ENCODE assay signal across 8 cellular contexts in the genomic region with DNA sequence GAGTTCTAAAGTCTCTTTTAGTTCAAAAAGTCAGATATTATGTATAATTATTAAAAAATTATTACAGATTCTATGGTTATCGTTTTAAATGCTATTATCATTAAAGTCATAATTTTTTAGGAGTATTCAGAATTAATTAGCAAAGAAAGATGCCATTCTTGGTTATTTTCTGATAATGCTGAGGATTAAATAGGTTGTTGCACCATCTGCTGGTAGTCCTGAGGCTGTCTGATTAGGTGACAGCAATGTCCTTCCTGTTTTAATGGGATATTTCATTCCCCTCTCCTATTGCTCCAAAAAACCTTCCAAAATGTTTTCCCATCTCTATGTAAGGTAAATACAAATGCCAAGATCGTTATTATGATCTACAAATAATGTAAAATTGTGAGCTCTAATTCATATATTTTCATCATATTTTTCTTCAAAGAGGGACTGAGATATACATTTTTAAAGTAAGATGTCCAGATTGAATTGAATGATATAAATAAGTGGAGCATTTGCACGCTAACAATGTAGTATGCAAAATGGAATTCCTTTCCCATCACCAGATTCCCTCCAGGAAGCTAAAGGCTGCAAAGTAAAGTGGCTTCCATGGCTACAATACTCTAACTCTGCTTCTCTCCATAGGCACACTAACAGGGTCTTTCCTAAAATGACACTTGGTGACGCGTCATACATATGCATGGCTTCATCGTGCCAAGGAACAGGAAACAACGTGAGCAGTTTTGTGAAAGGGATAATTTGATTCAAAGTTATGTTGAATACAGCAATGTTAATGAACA. TPM values are rescaled to one million over a fixed set of nuclear protein-coding genes. Genes with fewer than 3 reads are reported as not detected.
DNase-seq lines count a peak whose midpoint lies in the region; ATAC-seq, FAIRE-seq and TF ChIP-seq lines count a peak whose summit lies in the region.

No MANE protein-coding gene starts in this region.

- H3K36me3 Mint-ChIP-seq in CD4-positive, alpha-beta memory T cell = no peaks in the 10 kb centered on the region
- H3K36me3 Mint-ChIP-seq in HFFc6 (ENCODE audit: low read depth) (peaks cover 6% of the 10 kb centered on the region), T-helper 17 cell (ENCODE audit: low read depth) (no peaks in the 10 kb centered on the region)

- H4K20me1 ChIP-seq in keratinocyte (ENCODE audit: control insufficient read depth, extremely low read depth, insufficient read depth, low read length) = no peaks in the 10 kb centered on the region

- H2AFZ ChIP-seq in keratinocyte (ENCODE audit: control insufficient read depth, low read length) = no peak overlapping the region

- no peak overlapping the region for H3K4me3 ChIP-seq in CD4-positive, alpha-beta memory T cell (ENCODE audit: low read length in 2 of 2)
- H3K4me3 ChIP-seq in body of pancreas (no peak overlapping the region), keratinocyte (ENCODE audit: control insufficient read depth in 2 of 3, extremely low read depth in 1 of 3, insufficient read depth in 2 of 3, low read depth in 1 of 3, low read length in 3 of 3) (no peak overlapping the region), upper lobe of right lung (no peak overlapping the region)

- TF ChIP-seq POLR2A in body of pancreas (IDR thresholded peaks at IDR 0.05) = no peak

- no peak overlapping the region for H3K4me2 ChIP-seq in keratinocyte (ENCODE audit: control insufficient read depth, extremely low read depth, insufficient read depth, low read depth, low read length)

- peak; percentile 71 for FAIRE-seq in keratinocyte (lab: Jason Lieb, UNC)

- CTCF ChIA-PET in CD4-positive, alpha-beta memory T cell (lab: Charles Lee; ENCODE audit: partially characterized antibody) = interaction anchor here (1.1 to 6.2 kb wide), 9 partner anchors 10 to 1574 kb away, joined by 3 to 72 read pairs (median 5); no protein-coding TSS in a partner anchor

- H3K4me1 Mint-ChIP-seq in CD4-positive, alpha-beta memory T cell = no peaks in the 10 kb centered on the region
- H3K4me1 Mint-ChIP-seq in HFFc6 (ENCODE audit: low read depth) (peaks cover 95% of the 10 kb centered on the region), T-helper 17 cell (no peaks in the 10 kb centered on the region)

- H3K4me3 Mint-ChIP-seq in CD4-positive, alpha-beta memory T cell = no peak overlapping the region
- H3K4me3 Mint-ChIP-seq in HFFc6 (no peak overlapping the region; the same call in 1 of the 2 replicates), T-helper 17 cell (no peak overlapping the region)

- no peaks in the 10 kb centered on the region for H3K4me1 ChIP-seq in CD4-positive, alpha-beta memory T cell (ENCODE audit: insufficient read depth, low read length)
- H3K4me1 ChIP-seq in body of pancreas = no peaks in the 10 kb centered on the region
- H3K4me1 ChIP-seq in keratinocyte (ENCODE audit: control insufficient read depth, extremely low read depth, insufficient read depth, low read length) = peaks cover 45% of the 10 kb centered on the region
- H3K4me1 ChIP-seq in upper lobe of right lung = no peaks in the 10 kb centered on the region

- H3K79me2 ChIP-seq in keratinocyte (ENCODE audit: control insufficient read depth, insufficient read depth, low read length) = no peaks in the 10 kb centered on the region

- H3K9me3 Mint-ChIP-seq in CD4-positive, alpha-beta memory T cell = no peaks in the 10 kb centered on the region
- H3K9me3 Mint-ChIP-seq in HFFc6 = no peaks in the 10 kb centered on the region

- POLR2A ChIA-PET in CD4-positive, alpha-beta memory T cell (lab: Charles Lee; ENCODE audit: partially characterized antibody) = no interaction called here

- peaks cover 8 to 12% of the 10 kb centered on the region in 2 donors for H3K27me3 Mint-ChIP-seq in CD4-positive, alpha-beta memory T cell
- H3K27me3 Mint-ChIP-seq in HFFc6 (ENCODE audit: insufficient read depth) = no peaks in the 10 kb centered on the region
- H3K27me3 Mint-ChIP-seq in T-helper 17 cell = peaks cover 26% of the 10 kb centered on the region

- intact Hi-C loops in CD4-positive, alpha-beta memory T cell (cut with micrococcal nuclease) = loop anchor here (1.0 kb wide), 4 partner anchors 111 to 1574 kb away; no protein-coding TSS in a partner anchor
- intact Hi-C loops in body of pancreas (cut with DNase I) (no loop called here), upper lobe of right lung (cut with DNase I) (loop anchor here (10.0 kb wide), 1 partner anchor 1572 kb away; no protein-coding TSS in a partner anchor)

- ATAC-seq in body of pancreas = no peak
- peak; percentile 67 for ATAC-seq in upper lobe of right lung
- no peak for ATAC-seq in HG02759 (IDR thresholded peaks at IDR 0.05; ENCODE audit: unreplicated experiment)
- no peak for ATAC-seq in GM18868 (IDR thresholded peaks at IDR 0.05; ENCODE audit: unreplicated experiment)
- no peak for ATAC-seq in T-helper 17 cell

- no peaks in the 10 kb centered on the region for H3K27me3 ChIP-seq in CD4-positive, alpha-beta memory T cell (ENCODE audit: insufficient read depth, low read length)
- H3K27me3 ChIP-seq in body of pancreas = no peaks in the 10 kb centered on the region
- no peaks in the 10 kb centered on the region for H3K27me3 ChIP-seq in keratinocyte (ENCODE audit: control insufficient read depth, extremely low read depth, insufficient read depth, low read length)
- H3K27me3 ChIP-seq in upper lobe of right lung = no peaks in the 10 kb centered on the region

- DNase-seq in CD4-positive, alpha-beta memory T cell = peak in 4 of 5 donors; percentile 18 to 33 (median 32)
- peak; percentile 44 for DNase-seq in HFFc6
- DNase-seq in body of pancreas = peak in 3 of 4 donors; percentile 9 to 29 (median 19)
- no peak for DNase-seq in keratinocyte (ENCODE audit: low read depth, low spot score)
- no peak for DNase-seq in upper lobe of right lung
- DNase-seq in T-helper 17 cell = no peak

- H3K9ac ChIP-seq in keratinocyte (ENCODE audit: control insufficient read depth, extremely low read depth, insufficient read depth, low read length) = peak overlapping the region; percentile 11

- 45 to 46% methylated on average over 7 of the region's 7 CpGs for WGBS in body of pancreas, 2 donors

- dilution Hi-C loops in keratinocyte (cut with MboI; ENCODE audit: extremely low pct_ligation_motif_present, low sequenced_read_pairs) = no loop called here

- no peaks in the 10 kb centered on the region for H3K9me1 ChIP-seq in keratinocyte (ENCODE audit: control insufficient read depth, extremely low read depth, insufficient read depth, low read length)

- H3K27ac Mint-ChIP-seq in CD4-positive, alpha-beta memory T cell = no peak overlapping the region
- H3K27ac Mint-ChIP-seq in HFFc6 = peak overlapping the region; percentile 89
- no peak overlapping the region for H3K27ac Mint-ChIP-seq in T-helper 17 cell

- no peaks in the 10 kb centered on the region for H3K36me3 ChIP-seq in CD4-positive, alpha-beta memory T cell (ENCODE audit: insufficient read depth, low read length)
- no peaks in the 10 kb centered on the region for H3K36me3 ChIP-seq in body of pancreas (replicated peaks in 1 of 2; ENCODE audit: insufficient read depth in 1 of 2, low read depth in 2 of 2)
- H3K36me3 ChIP-seq in keratinocyte (ENCODE audit: control insufficient read depth in 2 of 2, extremely low read depth in 1 of 2, insufficient read depth in 2 of 2, low read length in 2 of 2) = peaks cover 0 to 2% of the 10 kb centered on the region in 2 experiments
- no peaks in the 10 kb centered on the region for H3K36me3 ChIP-seq in upper lobe of right lung

- no peak overlapping the region for H3K27ac ChIP-seq in CD4-positive, alpha-beta memory T cell (ENCODE audit: low read depth, low read length)
- no peak overlapping the region for H3K27ac ChIP-seq in body of pancreas
- H3K27ac ChIP-seq in keratinocyte (ENCODE audit: control insufficient read depth, insufficient read depth, low read length) = peak overlapping the region; percentile 67
- no peak overlapping the region for H3K27ac ChIP-seq in upper lobe of right lung

- no peaks in the 10 kb centered on the region for H3K9me3 ChIP-seq in CD4-positive, alpha-beta memory T cell (ENCODE audit: control insufficient read depth in 1 of 2, low read length in 2 of 2)
- H3K9me3 ChIP-seq in body of pancreas (no peaks in the 10 kb centered on the region), keratinocyte (ENCODE audit: control insufficient read depth, low read depth, low read length) (no peaks in the 10 kb centered on the region), upper lobe of right lung (no peaks in the 10 kb centered on the region), T-helper 17 cell (ENCODE audit: control insufficient read depth, low read length, poor library complexity, severe bottlenecking) (no peaks in the 10 kb centered on the region)

- TF ChIP-seq CTCF in HFFc6 (IDR thresholded peaks at IDR 0.05) = peak; percentile 88
- TF ChIP-seq CTCF in body of pancreas (IDR thresholded peaks at IDR 0.05) = peak in 6 of 7 experiments; percentile 34 to 77 (median 58)
- TF ChIP-seq CTCF in keratinocyte (optimal IDR thresholded peaks at IDR 0.05 in 1 of 3, IDR thresholded peaks at IDR 0.05 in 1 of 3, conservative IDR thresholded peaks at IDR 0.05 in 1 of 3; ENCODE audit: extremely low read depth in 1 of 3, insufficient read depth in 2 of 3, low read length in 3 of 3) = peak; percentile 38 to 68 (median 67)
- TF ChIP-seq CTCF in upper lobe of right lung (IDR thresholded peaks at IDR 0.05) = peak; percentile 77

RNA-seq across cellular contexts. Expression of a gene that starts 58.8 kb away (rescaled TPM):
- 1 to 10 TPM; 9.2 to 9.8 TPM for total RNA-seq in CD4-positive, alpha-beta memory T cell
- 1 to 10 TPM; 1.5 to 2.3 TPM for polyA plus RNA-seq in CD4-positive, alpha-beta memory T cell
- total RNA-seq in HFFc6 (2021; fragmentation: NEBNext Ultra II Directional; extraction: Animal tissue kit (Norgen Biotek cat#: 25700)) = 1 to 10 TPM in 3 of 6 experiments, under 1 TPM in 2, not detected in 1; 0.59 to 1.5 (median 1.1) TPM
- total RNA-seq in body of pancreas = 10 to 100 TPM in 1 of 2 donors, under 1 TPM in 1; 0.26 to 14.5 TPM
- 1.0 to 1.9 TPM (median 1.9 TPM) in 3 replicates for polyA plus RNA-seq in keratinocyte
- not detected for polyA plus RNA-seq in keratinocyte (2011; ENCODE audit: low read depth)
- polyA plus RNA-seq in keratinocyte (2011; cell fraction: cytosol; rRNA removed) = 0.79 and 1.1 TPM in 2 replicates
- 1.6 and 3.9 TPM in 2 replicates for polyA plus RNA-seq in keratinocyte (2011; cell fraction: nucleus; rRNA removed)
- 0.42 and 1.0 TPM in 2 replicates for polyA plus RNA-seq in keratinocyte (2012; ENCODE audit: low replicate concordance)
- polyA minus RNA-seq in keratinocyte = 2.2 to 3.6 TPM (median 3.5 TPM) in 3 replicates
- not detected for polyA minus RNA-seq in keratinocyte (2011; cell fraction: cytosol; rRNA and poly(A)+ RNA removed)
- 1.5 and 2.3 TPM in 2 replicates for polyA minus RNA-seq in keratinocyte (2011; cell fraction: nucleus; rRNA and poly(A)+ RNA removed)
- total RNA-seq in upper lobe of right lung = 10.0 TPM
- total RNA-seq in T-helper 17 cell = 1 to 10 TPM; 4.3 to 6.8 TPM

Comparison
In these comparisons a context has a peak if more than half of its experiments do, and no peak if none do; other contexts are left out.
1. DNase-seq: peak in CD4-positive, alpha-beta memory T cell (4 of 5), HFFc6 (single experiment) and body of pancreas (3 of 4); none in keratinocyte (single experiment), upper lobe of right lung (single experiment) and T-helper 17 cell (0 of 3).
2. Peak in every context shown above with its lines, with median percentiles within 50 percentile points of each other: CTCF ChIP-seq.